26 cellular contexts compared by ENCODE assay signal in genomic region chr22:44366372-44367310, GRCh38. TPM values are rescaled to one million over a fixed set of nuclear protein-coding genes. Genes with fewer than 3 reads are reported as not detected.
DNase-seq lines count a peak whose midpoint lies in the region; ATAC-seq and TF ChIP-seq lines count a peak whose summit lies in the region.
"Had no signal": no experiment of that assay in that cellular context is flagged by ENCODE, and none has a peak within 500 bp of the region (broad histone marks: within the 10 kb centered on the region; RNA-seq: fewer than 3 reads in every experiment).

No MANE protein-coding gene starts in this region.

- no peak overlapping the region for H3K14ac ChIP-seq in mesenchymal stem cell (ENCODE audit: low read length in 2 of 2)

- H3K36me3 ChIP-seq in BLaER1 (no peaks in the 10 kb centered on the region), endodermal cell (ENCODE audit: control insufficient read depth, insufficient read depth, low read length) (no peaks in the 10 kb centered on the region), mesenchymal stem cell (ENCODE audit: control insufficient read depth in 1 of 2, insufficient read depth in 2 of 2, low read depth in 1 of 2, low read length in 2 of 2) (no peaks in the 10 kb centered on the region), gastroesophageal sphincter (no peaks in the 10 kb centered on the region), breast epithelium (no peaks in the 10 kb centered on the region), H7 (replicated peaks; ENCODE audit: control insufficient read depth, insufficient read depth, low read length) (no peaks in the 10 kb centered on the region)
- H3K36me3 ChIP-seq: tibial nerve had no signal

- H3K27ac ChIP-seq in BLaER1, result no peak overlapping the region
- H3K27ac ChIP-seq in endodermal cell (ENCODE audit: low read depth, low read length), result no peak overlapping the region
- no peak overlapping the region for H3K27ac ChIP-seq in mesenchymal stem cell (ENCODE audit: low read length, poor library complexity, severe bottlenecking)
- no peak overlapping the region for H3K27ac ChIP-seq in gastroesophageal sphincter
- no peak overlapping the region for H3K27ac ChIP-seq in breast epithelium
- H3K27ac ChIP-seq: hepatocyte, parathyroid adenoma, tibial nerve had no signal

- H3K36me3 Mint-ChIP-seq in endodermal cell (ENCODE audit: low read depth), result no peaks in the 10 kb centered on the region
- H3K36me3 Mint-ChIP-seq: activated CD4-positive, alpha-beta memory T cell treated with anti-CD3 and anti-CD28 coated beads for 36 hours; activated naive CD8-positive, alpha-beta T cell; naive B cell had no signal

- no peak overlapping the region for H3K4me3 Mint-ChIP-seq in endodermal cell
- H3K4me3 Mint-ChIP-seq: activated B cell treated with CpG ODN at 0.5 μM for 24 hours; activated CD4-positive, alpha-beta memory T cell treated with anti-CD3 and anti-CD28 coated beads for 36 hours; activated naive CD8-positive, alpha-beta T cell; CD4-positive, alpha-beta T cell; GM23338; naive B cell; stimulated activated naive CD8-positive, alpha-beta T cell treated with anti-CD3 and anti-CD28 coated beads, Interleukin-15, amount 100 ng/mL, for 72 hours had no signal

- H3K4me3 ChIP-seq in BLaER1 (no peak overlapping the region), endodermal cell (ENCODE audit: low read length) (no peak overlapping the region), mesenchymal stem cell (ENCODE audit: insufficient read depth in 1 of 2, low read depth in 1 of 2, low read length in 2 of 2) (no peak overlapping the region), gastroesophageal sphincter (no peak overlapping the region), breast epithelium (no peak overlapping the region), H7 (ENCODE audit: insufficient read depth, low read depth, low read length) (no peak overlapping the region)
- H3K4me3 ChIP-seq: GM23338, hepatocyte, tibial nerve had no signal

- H4K91ac ChIP-seq in mesenchymal stem cell (ENCODE audit: low read length), result no peak overlapping the region

- no peaks in the 10 kb centered on the region for H3K9me3 ChIP-seq in BLaER1
- H3K9me3 ChIP-seq in endodermal cell (ENCODE audit: control insufficient read depth, low read length), result no peaks in the 10 kb centered on the region
- H3K9me3 ChIP-seq in mesenchymal stem cell (ENCODE audit: control insufficient read depth, low read length), result no peaks in the 10 kb centered on the region
- H3K9me3 ChIP-seq in gastroesophageal sphincter, result peaks cover 0 to under 1% (median 0%) of the 10 kb centered on the region in 3 donors
- no peaks in the 10 kb centered on the region for H3K9me3 ChIP-seq in breast epithelium

- H3K27ac Mint-ChIP-seq in endodermal cell, result no peak overlapping the region
- H3K27ac Mint-ChIP-seq: activated B cell treated with CpG ODN at 0.5 μM for 24 hours; activated CD4-positive, alpha-beta memory T cell treated with anti-CD3 and anti-CD28 coated beads for 36 hours; activated naive CD8-positive, alpha-beta T cell; CD4-positive, alpha-beta T cell; GM23338 had no signal

- H3K9ac ChIP-seq in BLaER1, result no peak overlapping the region
- no peak overlapping the region for H3K9ac ChIP-seq in endodermal cell (ENCODE audit: extremely low read depth, low read length, poor library complexity, severe bottlenecking)
- H3K9ac ChIP-seq in mesenchymal stem cell (ENCODE audit: low read length), result no peak overlapping the region
- H3K9ac ChIP-seq: parathyroid adenoma had no signal

- H2BK12ac ChIP-seq in mesenchymal stem cell (ENCODE audit: low read length in 2 of 2), result peak overlapping the region; percentile 44 to 61

- H3K27me3 ChIP-seq in BLaER1 (no peaks in the 10 kb centered on the region), endodermal cell (ENCODE audit: control insufficient read depth, insufficient read depth, low read length, poor library complexity, severe bottlenecking) (no peaks in the 10 kb centered on the region), mesenchymal stem cell (ENCODE audit: control insufficient read depth in 1 of 2, insufficient read depth in 1 of 2, low read length in 2 of 2) (peaks cover 12 to 26% of the 10 kb centered on the region in 2 experiments), gastroesophageal sphincter (no peaks in the 10 kb centered on the region), breast epithelium (no peaks in the 10 kb centered on the region), H7 (ENCODE audit: control insufficient read depth, insufficient read depth, low read length) (no peaks in the 10 kb centered on the region)
- H3K27me3 ChIP-seq: hepatocyte, tibial nerve had no signal

- peaks cover 38% of the 10 kb centered on the region for H3K4me1 ChIP-seq in BLaER1
- H3K4me1 ChIP-seq in endodermal cell (ENCODE audit: control insufficient read depth, insufficient read depth, low read length), result no peaks in the 10 kb centered on the region
- H3K4me1 ChIP-seq in mesenchymal stem cell (ENCODE audit: control insufficient read depth, insufficient read depth, low read depth, low read length), result peaks cover 5% of the 10 kb centered on the region
- peaks cover 0 to 28% (median 21%) of the 10 kb centered on the region in 3 donors for H3K4me1 ChIP-seq in gastroesophageal sphincter
- H3K4me1 ChIP-seq in breast epithelium, result peaks cover 5 to 12% of the 10 kb centered on the region in 2 donors
- H3K4me1 ChIP-seq: parathyroid adenoma had no signal

- no peaks in the 10 kb centered on the region for H3K4me1 Mint-ChIP-seq in endodermal cell
- H3K4me1 Mint-ChIP-seq: activated B cell treated with CpG ODN at 0.5 μM for 24 hours, GM23338, naive B cell had no signal

- peak overlapping the region; percentile 56 for H4K8ac ChIP-seq in mesenchymal stem cell (ENCODE audit: low read length)

- no peaks in the 10 kb centered on the region for H4K20me1 ChIP-seq in BLaER1

- H2BK120ac ChIP-seq in mesenchymal stem cell (ENCODE audit: low read depth, low read length), result no peak overlapping the region

- H3K79me1 ChIP-seq in mesenchymal stem cell (replicated peaks; ENCODE audit: low read length, poor library complexity, severe bottlenecking), result no peaks in the 10 kb centered on the region

- 86 to 88% methylated on average over 3 to 7 of the region's 7 CpGs for WGBS in endodermal cell (ENCODE audit: insufficient coverage in 1 of 2, insufficient read length in 1 of 2), 2 experiments
- WGBS in mesenchymal stem cell, result 62% methylated on average over 7 of the region's 7 CpGs
- 83% methylated on average over 4 of the region's 7 CpGs; no CpG with 5 or more reads in 1 of the 2 donors for WGBS in gastroesophageal sphincter (ENCODE audit: low coverage in 1 of 2), 2 donors

- no peak overlapping the region for H2AFZ ChIP-seq in mesenchymal stem cell (ENCODE audit: low read depth, low read length)
- H2AFZ ChIP-seq: GM23338, hepatocyte, parathyroid adenoma had no signal

- intact Hi-C loops in breast epithelium (cut with DNase I; ENCODE audit: low total_unique reads), result loop anchor here (10.0 kb wide), 1 partner anchor 1212 kb away; the partner anchor contains the start of gene TSPO

- peak overlapping the region in 1 of 2 experiments; percentile 41 for H3K18ac ChIP-seq in mesenchymal stem cell (ENCODE audit: low read depth in 1 of 2, low read length in 2 of 2)

- H2BK15ac ChIP-seq in mesenchymal stem cell (ENCODE audit: low read depth, poor library complexity, severe bottlenecking), result no peak overlapping the region

- H3K23ac ChIP-seq in mesenchymal stem cell (ENCODE audit: low read length in 2 of 2), result no peak overlapping the region

- no peaks in the 10 kb centered on the region for H3K27me3 Mint-ChIP-seq in endodermal cell (ENCODE audit: insufficient read depth)
- H3K27me3 Mint-ChIP-seq: activated B cell treated with CpG ODN at 0.5 μM for 24 hours; activated CD4-positive, alpha-beta memory T cell treated with anti-CD3 and anti-CD28 coated beads for 36 hours; activated naive CD8-positive, alpha-beta T cell; CD4-positive, alpha-beta T cell; stimulated activated naive CD8-positive, alpha-beta T cell treated with anti-CD3 and anti-CD28 coated beads, Interleukin-15, amount 100 ng/mL, for 72 hours had no signal

- H3K9me3 Mint-ChIP-seq in endodermal cell, result no peaks in the 10 kb centered on the region
- H3K9me3 Mint-ChIP-seq: activated B cell treated with CpG ODN at 0.5 μM for 24 hours; activated CD4-positive, alpha-beta memory T cell treated with anti-CD3 and anti-CD28 coated beads for 36 hours; CD4-positive, alpha-beta T cell; GM23338; stimulated activated naive CD8-positive, alpha-beta T cell treated with anti-CD3 and anti-CD28 coated beads, Interleukin-15, amount 100 ng/mL, for 72 hours had no signal

- no peak for ATAC-seq in gastroesophageal sphincter
- ATAC-seq: GM23338; PC-3; SK-N-SH treated with all-trans-retinoic acid at 6 μM for 48 hours; stimulated activated naive CD8-positive, alpha-beta T cell treated with anti-CD3 and anti-CD28 coated beads, Interleukin-15, amount 100 ng/mL, for 72 hours had no signal

- DNase-seq in NCI-H146 treated with DMSO at 0.1 percent for 48 hours (lab: John Stamatoyannopoulos, UW; ENCODE audit: unreplicated experiment) (peak; percentile 54), endodermal cell (peak; percentile 28), mesenchymal stem cell (no peak), NCI-H226 (no peak), breast epithelium (ENCODE audit: low spot score in 2 of 2) (no peak), H7 (no peak)
- DNase-seq: activated B cell treated with CpG ODN at 0.5 μM for 24 hours; activated CD4-positive, alpha-beta memory T cell treated with anti-CD3 and anti-CD28 coated beads for 36 hours; activated T-cell treated with anti-CD3 and anti-CD28 coated beads, Interleukin-2, amount 50 U/mL, for 1 hour; CD4-positive, alpha-beta T cell; naive B cell; NCI-H1417 treated with DMSO at 0.1 percent for 48 hours; NCI-H2171; NCI-H82; PC-3; small intestine; stimulated activated CD4-positive, alpha-beta T cell treated with anti-CD3 and anti-CD28 coated beads, Interleukin-4, amount 100 ng/mL, for 1 hour; stimulated activated naive CD8-positive, alpha-beta T cell treated with anti-CD3 and anti-CD28 coated beads, Interleukin-15, amount 100 ng/mL, for 72 hours had no signal

- TF ChIP-seq POLR2A in gastroesophageal sphincter (IDR thresholded peaks at IDR 0.05) (no peak), breast epithelium (IDR thresholded peaks at IDR 0.05) (no peak)

- TF ChIP-seq EP300 in gastroesophageal sphincter (IDR thresholded peaks at IDR 0.05), result no peak

- H3K4me2 ChIP-seq in BLaER1, result peak overlapping the region; percentile 48
- H3K4me2 ChIP-seq in mesenchymal stem cell (ENCODE audit: low read length, poor library complexity, severe bottlenecking), result no peak overlapping the region
- H3K4me2 ChIP-seq: GM23338, hepatocyte had no signal

- TF ChIP-seq CTCF in endodermal cell (conservative IDR thresholded peaks at IDR 0.05), result no peak
- no peak for TF ChIP-seq CTCF in gastroesophageal sphincter (IDR thresholded peaks at IDR 0.05)
- TF ChIP-seq CTCF in breast epithelium (IDR thresholded peaks at IDR 0.05), result no peak

- no peak overlapping the region for H3K4ac ChIP-seq in mesenchymal stem cell (ENCODE audit: low read depth in 1 of 2, low read length in 2 of 2)

- H2AK5ac ChIP-seq in mesenchymal stem cell (ENCODE audit: low read length, severe bottlenecking), result no peak overlapping the region

- H2BK5ac ChIP-seq in mesenchymal stem cell (ENCODE audit: low read depth, low read length, poor library complexity, severe bottlenecking), result no peak overlapping the region

RNA-seq across cellular contexts. Expression of gene SHISAL1, which starts 53.9 kb away (rescaled TPM):
- total RNA-seq in endodermal cell, result under 1 TPM; 0.42 to 0.95 TPM
- polyA plus RNA-seq in endodermal cell (2013, experiment 1 of 2), result 2.8 TPM
- 3.2 TPM for polyA plus RNA-seq in endodermal cell (2013, experiment 2 of 2)
- 1.9 TPM for polyA plus RNA-seq in mesenchymal stem cell (2013, experiment 1 of 2)
- 1.9 TPM for polyA plus RNA-seq in mesenchymal stem cell (2013, experiment 2 of 2)
- 10 to 100 TPM in 1 of 4 donors, 1 to 10 TPM in 3; 4.5 to 23.1 (median 6.2) TPM for total RNA-seq in gastroesophageal sphincter
- 1 to 10 TPM in 1 of 3 donors, under 1 TPM in 2; 0.32 to 1.2 (median 0.33) TPM for total RNA-seq in breast epithelium
- 1.3 and 2.9 TPM in 2 replicates for total RNA-seq in H7 (2014; rRNA removed; shearing (Covaris generic))
- total RNA-seq: activated B cell treated with CpG ODN at 0.5 μM for 24 hours; activated CD4-positive, alpha-beta memory T cell treated with anti-CD3 and anti-CD28 coated beads for 36 hours; CD4-positive, alpha-beta T cell had no signal

Comparison
In these comparisons a context has a peak if more than half of its experiments do, and no peak if none do; other contexts are left out.
1. DNase-seq: peak in NCI-H146 treated with DMSO at 0.1 percent for 48 hours (single experiment) and endodermal cell (single experiment); none in mesenchymal stem cell (single experiment), NCI-H226 (single experiment), breast epithelium (0 of 2) and H7 (single experiment).